ENCODE assay signal across 19 cellular contexts in the genomic region with DNA sequence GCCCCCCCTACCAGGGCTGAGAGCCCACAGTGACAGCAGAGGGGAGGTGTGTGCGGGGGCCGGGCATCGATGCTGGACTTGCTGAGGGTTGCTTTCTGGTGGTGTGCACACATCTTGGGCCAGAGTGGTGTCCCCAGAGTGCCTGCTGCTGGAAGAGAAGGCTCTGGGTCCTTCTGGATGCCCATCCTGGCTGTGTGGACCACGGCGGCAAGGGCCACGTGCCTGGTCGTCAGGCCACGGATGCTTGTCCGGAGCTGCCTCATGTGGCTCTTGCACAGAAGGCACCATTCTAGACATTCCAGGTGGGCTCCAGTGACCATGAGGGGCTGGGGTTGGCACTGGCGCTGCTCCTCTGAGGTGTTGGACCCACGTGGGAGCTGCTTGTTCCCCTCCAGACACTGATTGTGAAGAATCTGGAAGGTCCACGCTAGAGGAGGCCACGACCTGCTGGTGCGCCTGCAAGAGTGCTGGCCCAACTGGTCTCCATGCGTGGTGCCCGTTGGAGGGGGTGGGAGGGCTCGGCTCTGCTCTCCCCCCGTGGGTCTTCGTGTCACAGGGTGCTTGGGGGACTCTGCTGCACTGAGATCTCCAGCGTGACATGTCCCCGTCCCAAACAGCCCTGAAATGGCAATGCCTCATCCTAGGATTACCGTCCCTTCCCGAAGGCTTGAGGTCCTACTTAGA. TPM values are rescaled to one million over a fixed set of nuclear protein-coding genes. Genes with fewer than 3 reads are reported as not detected.
DNase-seq lines count a peak whose midpoint lies in the region; ATAC-seq and TF ChIP-seq lines count a peak whose summit lies in the region.
"Had no signal": no experiment of that assay in that cellular context is flagged by ENCODE, and none has a peak within 500 bp of the region (broad histone marks: within the 10 kb centered on the region; RNA-seq: fewer than 3 reads in every experiment).

No MANE protein-coding gene starts in this region.

- peaks cover 35% of the 10 kb centered on the region for H3K36me3 Mint-ChIP-seq in T-helper 1 cell treated with Interleukin-12 subunit alpha and Interleukin-12 subunit beta and Interleukin-4 antibody, amounts not matched to agents 30 μg/mL and 1 μg/mL, for 36 hours (ENCODE audit: low read depth)
- peaks cover 17% of the 10 kb centered on the region for H3K36me3 Mint-ChIP-seq in activated B cell treated with CpG ODN at 0.5 μM for 24 hours (ENCODE audit: low read depth)

- peaks cover 55 to 95% (median 91%) of the 10 kb centered on the region in 11 experiments for H4K20me1 ChIP-seq in BLaER1 treated with 17β-estradiol and CSF1 and Interleukin-3, amounts not matched to agents 10 nM and 100 nM

- ATAC-seq in activated B cell treated with CpG ODN at 0.5 μM for 24 hours (ENCODE audit: low read depth): no peak
- ATAC-seq in lower lobe of right lung: no peak
- no peak for ATAC-seq in HG02759 (IDR thresholded peaks at IDR 0.05; ENCODE audit: unreplicated experiment)
- ATAC-seq: left lobe of liver, pancreas had no signal

- intact Hi-C loops in activated B cell treated with CpG ODN at 0.5 μM for 24 hours (cut with micrococcal nuclease) (loop anchor here (10.0 kb wide), 1 partner anchor 49 kb away; no protein-coding TSS in a partner anchor), lower lobe of right lung (cut with DNase I) (no loop called here)

- no peaks in the 10 kb centered on the region for H3K27me3 Mint-ChIP-seq in T-helper 1 cell treated with Interleukin-12 subunit alpha and Interleukin-12 subunit beta and Interleukin-4 antibody, amounts not matched to agents 30 μg/mL and 1 μg/mL, for 36 hours (ENCODE audit: low read depth)
- no peaks in the 10 kb centered on the region for H3K27me3 Mint-ChIP-seq in activated B cell treated with CpG ODN at 0.5 μM for 24 hours
- H3K27me3 Mint-ChIP-seq: activated CD4-positive, alpha-beta T cell treated with anti-CD3 and anti-CD28 coated beads, Interleukin-2, amount 10 ng/mL, durations not matched to agents 24 days and 14 days had no signal

- peaks cover 83 to 98% (median 93%) of the 10 kb centered on the region in 10 experiments for H3K4me1 ChIP-seq in BLaER1 treated with 17β-estradiol and CSF1 and Interleukin-3, amounts not matched to agents 10 nM and 100 nM
- peaks cover 90% of the 10 kb centered on the region for H3K4me1 ChIP-seq in lower lobe of right lung

- H3K27ac Mint-ChIP-seq in T-helper 1 cell treated with Interleukin-12 subunit alpha and Interleukin-12 subunit beta and Interleukin-4 antibody, amounts not matched to agents 30 μg/mL and 1 μg/mL, for 36 hours: peak overlapping the region; percentile 79
- H3K27ac Mint-ChIP-seq in activated B cell treated with CpG ODN at 0.5 μM for 24 hours: peak overlapping the region; percentile 77

- peak overlapping the region in 8 of 11 experiments; percentile 26 to 96 (median 82); a peak in 14 of 22 replicates for H3K27ac ChIP-seq in BLaER1 treated with 17β-estradiol and CSF1 and Interleukin-3, amounts not matched to agents 10 nM and 100 nM
- peak overlapping the region; percentile 80 for H3K27ac ChIP-seq in lower lobe of right lung
- H3K27ac ChIP-seq: 22Rv1, SJSA1 had no signal

- no peak overlapping the region for H3K4me3 Mint-ChIP-seq in T-helper 1 cell treated with Interleukin-12 subunit alpha and Interleukin-12 subunit beta and Interleukin-4 antibody, amounts not matched to agents 30 μg/mL and 1 μg/mL, for 36 hours
- H3K4me3 Mint-ChIP-seq in activated B cell treated with CpG ODN at 0.5 μM for 24 hours: no peak overlapping the region
- H3K4me3 Mint-ChIP-seq: activated CD4-positive, alpha-beta T cell treated with anti-CD3 and anti-CD28 coated beads, Interleukin-2, amount 10 ng/mL, durations not matched to agents 24 days and 14 days had no signal

- POLR2A ChIA-PET in activated B cell treated with CpG ODN at 0.5 μM for 24 hours (lab: Charles Lee): no interaction called here

- peak overlapping the region in 6 of 10 experiments; percentile 12 to 50 (median 34); a peak in 7 of 20 replicates for H3K4me3 ChIP-seq in BLaER1 treated with 17β-estradiol and CSF1 and Interleukin-3, amounts not matched to agents 10 nM and 100 nM
- H3K4me3 ChIP-seq in lower lobe of right lung: no peak overlapping the region
- H3K4me3 ChIP-seq: pancreas, SJSA1, smooth muscle cell, thoracic aorta had no signal

- H3K9ac ChIP-seq in BLaER1 treated with 17β-estradiol and CSF1 and Interleukin-3, amounts not matched to agents 10 nM and 100 nM: peak overlapping the region in 1 of 11 experiments; percentile 74; a peak in 1 of 22 replicates

- no peak for DNase-seq in T-helper 1 cell
- DNase-seq in activated B cell treated with CpG ODN at 0.5 μM for 24 hours: no peak
- DNase-seq in lower lobe of right lung: no peak
- DNase-seq in amygdala (lab: John Stamatoyannopoulos, UW): no peak
- no peak for DNase-seq in pons (ENCODE audit: low spot score)
- DNase-seq: activated CD4-positive, alpha-beta T cell treated with anti-CD3 and anti-CD28 coated beads, Interleukin-2, amount 10 ng/mL, durations not matched to agents 24 days and 14 days; C1 segment of cervical spinal cord; foreskin melanocyte; NCI-H1417; NCI-H69 had no signal

- peaks cover 19 to 49% (median 32%) of the 10 kb centered on the region in 11 experiments for H3K9me3 ChIP-seq in BLaER1 treated with 17β-estradiol and CSF1 and Interleukin-3, amounts not matched to agents 10 nM and 100 nM (replicated peaks in 1 of 11)
- H3K9me3 ChIP-seq in lower lobe of right lung: peaks cover 14% of the 10 kb centered on the region
- H3K9me3 ChIP-seq: pancreas, thoracic aorta had no signal

- peaks cover 16 to 65% (median 30%) of the 10 kb centered on the region in 11 experiments; a peak in 20 of 22 replicates for H3K36me3 ChIP-seq in BLaER1 treated with 17β-estradiol and CSF1 and Interleukin-3, amounts not matched to agents 10 nM and 100 nM
- no peaks in the 10 kb centered on the region for H3K36me3 ChIP-seq in lower lobe of right lung
- H3K36me3 ChIP-seq: pancreas, thoracic aorta had no signal

- H3K27me3 ChIP-seq in BLaER1 treated with 17β-estradiol and CSF1 and Interleukin-3, amounts not matched to agents 10 nM and 100 nM: no peaks in the 10 kb centered on the region
- H3K27me3 ChIP-seq in lower lobe of right lung (ENCODE audit: low read depth): no peaks in the 10 kb centered on the region
- H3K27me3 ChIP-seq: pancreas, SJSA1 had no signal

- peaks cover 19% of the 10 kb centered on the region for H3K4me1 Mint-ChIP-seq in T-helper 1 cell treated with Interleukin-12 subunit alpha and Interleukin-12 subunit beta and Interleukin-4 antibody, amounts not matched to agents 30 μg/mL and 1 μg/mL, for 36 hours (ENCODE audit: low read depth)
- H3K4me1 Mint-ChIP-seq in activated B cell treated with CpG ODN at 0.5 μM for 24 hours: peaks cover 61% of the 10 kb centered on the region

- TF ChIP-seq CTCF in activated B cell treated with CpG ODN at 0.5 μM for 24 hours (IDR thresholded peaks at IDR 0.05) (no peak), lower lobe of right lung (IDR thresholded peaks at IDR 0.05) (no peak)

- CTCF ChIA-PET in activated B cell treated with CpG ODN at 0.5 μM for 24 hours (lab: Charles Lee): no interaction called here

- peak overlapping the region; percentile 49 to 80 (median 69); a peak in 20 of 22 replicates for H3K4me2 ChIP-seq in BLaER1 treated with 17β-estradiol and CSF1 and Interleukin-3, amounts not matched to agents 10 nM and 100 nM
- H3K4me2 ChIP-seq: smooth muscle cell had no signal

- peaks cover 10% of the 10 kb centered on the region for H3K9me3 Mint-ChIP-seq in T-helper 1 cell treated with Interleukin-12 subunit alpha and Interleukin-12 subunit beta and Interleukin-4 antibody, amounts not matched to agents 30 μg/mL and 1 μg/mL, for 36 hours
- H3K9me3 Mint-ChIP-seq in activated B cell treated with CpG ODN at 0.5 μM for 24 hours: no peaks in the 10 kb centered on the region

RNA-seq across cellular contexts. Expression of a gene that starts 25.8 kb away (rescaled TPM):
- 37.2 and 37.6 TPM in 2 replicates for total RNA-seq in activated B cell treated with CpG ODN at 0.5 μM for 24 hours
- total RNA-seq in lower lobe of right lung: 90.0 TPM

RNA-seq across cellular contexts. Expression of a gene that starts 59.4 kb away (rescaled TPM):
- total RNA-seq in activated B cell treated with CpG ODN at 0.5 μM for 24 hours (73.7 and 83.9 TPM in 2 replicates), lower lobe of right lung (50.9 TPM)
